Comparison of ENCODE assay signal across 12 cellular contexts in the genomic region with DNA sequence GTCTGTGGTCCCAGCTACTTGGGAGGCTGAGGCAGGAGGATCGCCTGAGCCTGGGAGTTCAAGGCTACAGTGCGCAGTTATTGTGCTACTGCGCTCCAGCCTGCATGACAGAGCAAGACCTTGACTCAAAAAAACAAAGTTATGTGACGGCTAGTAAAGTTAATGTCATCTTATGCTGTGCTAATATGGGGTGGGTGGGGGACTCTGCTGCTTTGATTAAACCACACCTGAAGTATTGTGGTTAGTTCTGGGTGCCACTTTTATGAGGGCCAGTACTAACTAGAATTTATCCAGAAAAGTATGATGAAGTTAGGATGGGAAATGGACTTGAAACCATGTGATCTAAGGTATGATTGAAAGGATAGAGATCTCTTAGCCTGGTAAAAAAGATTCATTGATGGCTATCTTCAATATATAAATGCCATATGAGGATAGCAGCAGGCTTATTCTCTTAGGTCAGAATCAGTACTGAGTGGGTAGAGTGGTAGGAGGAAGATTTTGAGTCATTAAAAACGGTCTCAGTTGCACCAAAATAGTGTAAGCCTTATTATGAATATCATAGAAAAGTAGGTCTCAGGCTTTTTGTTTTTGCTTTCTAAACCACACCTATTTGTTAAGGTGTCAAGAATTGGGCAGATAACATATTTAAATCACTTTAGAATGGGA. TPM values are rescaled to one million over a fixed set of nuclear protein-coding genes. Genes with fewer than 3 reads are reported as not detected.
DNase-seq lines count a peak whose midpoint lies in the region; ATAC-seq and TF ChIP-seq lines count a peak whose summit lies in the region.
"Had no signal": no experiment of that assay in that cellular context is flagged by ENCODE, and none has a peak within 500 bp of the region (broad histone marks: within the 10 kb centered on the region; RNA-seq: fewer than 3 reads in every experiment).

No MANE protein-coding gene starts in this region.

- H2AFZ ChIP-seq in MM.1S (ENCODE audit: low read length): no peak overlapping the region

- H3K9me2 ChIP-seq in MM.1S (replicated peaks; ENCODE audit: insufficient read depth, low read length): no peaks in the 10 kb centered on the region

- H3K4me3 ChIP-seq in upper lobe of right lung (peak overlapping the region; percentile 73), prostate gland (no peak overlapping the region), MM.1S (ENCODE audit: low read length) (no peak overlapping the region)

- H3K9me3 ChIP-seq in upper lobe of right lung (no peaks in the 10 kb centered on the region), prostate gland (no peaks in the 10 kb centered on the region), MM.1S (replicated peaks; ENCODE audit: insufficient read depth, low read length) (no peaks in the 10 kb centered on the region)

- no peak for TF ChIP-seq POLR2A in prostate gland (IDR thresholded peaks at IDR 0.05)

- H3K27me3 Mint-ChIP-seq in activated T-cell treated with anti-CD3 and anti-CD28 coated beads, Interleukin-2, amount 50 U/mL, for 72 hours (ENCODE audit: low read depth): no peaks in the 10 kb centered on the region
- H3K27me3 Mint-ChIP-seq in T-helper 2 cell treated with Interferon-gamma antibody and Interleukin-4, amounts not matched to agents 5 μg/mL and 100 μg/mL, for 36 hours (ENCODE audit: low read depth): no peaks in the 10 kb centered on the region

- peaks cover 56% of the 10 kb centered on the region for H3K4me1 Mint-ChIP-seq in activated T-cell treated with anti-CD3 and anti-CD28 coated beads, Interleukin-2, amount 50 U/mL, for 72 hours (ENCODE audit: low read depth)
- peaks cover 40% of the 10 kb centered on the region for H3K4me1 Mint-ChIP-seq in T-helper 2 cell treated with Interferon-gamma antibody and Interleukin-4, amounts not matched to agents 5 μg/mL and 100 μg/mL, for 36 hours (ENCODE audit: low read depth)

- DNase-seq in activated T-cell treated with anti-CD3 and anti-CD28 coated beads, Interleukin-2, amount 50 U/mL, for 72 hours: no peak
- DNase-seq in activated T-cell treated with anti-CD3 and anti-CD28 coated beads for 4 hours (no peak), islet precursor cell (peak; percentile 32), upper lobe of right lung (no peak), prostate gland (ENCODE audit: low spot score) (no peak), NCI-H1694 treated with DMSO at 0.1 percent for 48 hours (lab: John Stamatoyannopoulos, UW) (no peak), MM.1S (no peak)
- DNase-seq in T-helper 2 cell treated with Interferon-gamma antibody and Interleukin-4, amounts not matched to agents 5 μg/mL and 100 μg/mL, for 36 hours (ENCODE audit: low spot score): no peak
- DNase-seq: foreskin keratinocyte, NCI-H1694, NCI-H524, posterior cingulate gyrus had no signal

- H3K36me3 Mint-ChIP-seq in activated T-cell treated with anti-CD3 and anti-CD28 coated beads, Interleukin-2, amount 50 U/mL, for 72 hours (ENCODE audit: insufficient read depth in 2 of 2): peaks cover 4 to 10% of the 10 kb centered on the region in 2 donors
- peaks cover 37% of the 10 kb centered on the region for H3K36me3 Mint-ChIP-seq in T-helper 2 cell treated with Interferon-gamma antibody and Interleukin-4, amounts not matched to agents 5 μg/mL and 100 μg/mL, for 36 hours (ENCODE audit: low read depth)

- peak; percentile 21 to 36 for ATAC-seq in activated T-cell treated with anti-CD3 and anti-CD28 coated beads, Interleukin-2, amount 50 U/mL, for 72 hours (replicated peaks in 1 of 2)
- no peak for ATAC-seq in upper lobe of right lung
- ATAC-seq: foreskin keratinocyte had no signal

- H3K4me2 ChIP-seq in MM.1S (ENCODE audit: low read depth, low read length): no peak overlapping the region

- TF ChIP-seq CTCF in upper lobe of right lung (IDR thresholded peaks at IDR 0.05) (no peak), prostate gland (IDR thresholded peaks at IDR 0.05) (no peak), MM.1S (IDR thresholded peaks at IDR 0.05; ENCODE audit: low read length) (no peak)

- H3K4me3 Mint-ChIP-seq in activated T-cell treated with anti-CD3 and anti-CD28 coated beads, Interleukin-2, amount 50 U/mL, for 72 hours: peak overlapping the region; percentile 11 to 57
- peak overlapping the region; percentile 21 for H3K4me3 Mint-ChIP-seq in T-helper 2 cell treated with Interferon-gamma antibody and Interleukin-4, amounts not matched to agents 5 μg/mL and 100 μg/mL, for 36 hours

- peak overlapping the region; percentile 45 for H3K27ac Mint-ChIP-seq in activated T-cell treated with anti-CD3 and anti-CD28 coated beads, Interleukin-2, amount 50 U/mL, for 72 hours
- H3K27ac Mint-ChIP-seq in T-helper 2 cell treated with Interferon-gamma antibody and Interleukin-4, amounts not matched to agents 5 μg/mL and 100 μg/mL, for 36 hours: peak overlapping the region; percentile 42

- H3K27ac ChIP-seq in upper lobe of right lung (no peak overlapping the region), prostate gland (no peak overlapping the region), MM.1S (ENCODE audit: low read length) (no peak overlapping the region)
- H3K27ac ChIP-seq: foreskin keratinocyte had no signal

- 72% methylated on average over 5 of the region's 5 CpGs for WGBS in prostate gland

- H3K9me3 Mint-ChIP-seq in activated T-cell treated with anti-CD3 and anti-CD28 coated beads, Interleukin-2, amount 50 U/mL, for 72 hours: no peaks in the 10 kb centered on the region
- H3K9me3 Mint-ChIP-seq in T-helper 2 cell treated with Interferon-gamma antibody and Interleukin-4, amounts not matched to agents 5 μg/mL and 100 μg/mL, for 36 hours: no peaks in the 10 kb centered on the region

- peaks cover 10% of the 10 kb centered on the region for H3F3A ChIP-seq in MM.1S (ENCODE audit: insufficient read depth, low read length)

- H3K36me3 ChIP-seq in upper lobe of right lung (peaks cover 21% of the 10 kb centered on the region), prostate gland (no peaks in the 10 kb centered on the region), MM.1S (replicated peaks; ENCODE audit: insufficient read depth, low read length) (no peaks in the 10 kb centered on the region)

- no peak overlapping the region for H3K9ac ChIP-seq in MM.1S (ENCODE audit: low read length)

- intact Hi-C loops in upper lobe of right lung (cut with DNase I): no loop called here
- intact Hi-C loops in prostate gland (cut with DNase I): no loop called here

- peaks cover 73% of the 10 kb centered on the region for H3K4me1 ChIP-seq in upper lobe of right lung
- no peaks in the 10 kb centered on the region for H3K4me1 ChIP-seq in prostate gland (replicated peaks)
- 0 out of 2 replicates have a peak, but pooled peaks cover 6% of the 10 kb centered on the region for H3K4me1 ChIP-seq in MM.1S (ENCODE audit: low read length)

- no peaks in the 10 kb centered on the region for H3K27me3 ChIP-seq in upper lobe of right lung
- no peaks in the 10 kb centered on the region for H3K27me3 ChIP-seq in prostate gland (replicated peaks; ENCODE audit: insufficient read depth)
- H3K27me3 ChIP-seq in MM.1S (replicated peaks; ENCODE audit: insufficient read depth, low read length): no peaks in the 10 kb centered on the region
- H3K27me3 ChIP-seq: foreskin keratinocyte had no signal

- peaks cover 90% of the 10 kb centered on the region for H3K79me2 ChIP-seq in MM.1S (ENCODE audit: low read length)

- no peaks in the 10 kb centered on the region for H4K20me1 ChIP-seq in MM.1S (ENCODE audit: insufficient read depth, low read length)

RNA-seq across cellular contexts. Expression of a gene that starts 5.6 kb away (rescaled TPM):
- 100 to 1,000 TPM; 104 to 126 TPM for total RNA-seq in activated T-cell treated with anti-CD3 and anti-CD28 coated beads, Interleukin-2, amount 50 U/mL, for 72 hours
- total RNA-seq in upper lobe of right lung (360 TPM), prostate gland (100 to 1,000 TPM in 1 of 2 donors, 10 to 100 TPM in 1; 45.7 to 116 TPM)
